ENCODE assay signal across 25 cellular contexts in genomic region chr19:11710313-11710712, GRCh38.
"Had no signal": no experiment of that assay in that cellular context is flagged by ENCODE, and none has a peak within 500 bp of the region (broad histone marks: within the 10 kb centered on the region; RNA-seq: fewer than 3 reads in every experiment).

No MANE protein-coding gene starts in this region.

- ATAC-seq: foreskin keratinocyte; gastroesophageal sphincter; heart left ventricle; left cardiac atrium; left lung; mucosa of descending colon; right cardiac atrium; stimulated activated memory B cell treated with anti-CD40 and anti-IgM and Interleukin-4, amounts not matched to agents 10 μg/mL and 1 μg/mL and 100 μg/mL, for 72 hours; stimulated activated naive CD8-positive, alpha-beta T cell treated with anti-CD3 and anti-CD28 coated beads, Interleukin-15, Interleukin-2, amounts not matched to agents 100 U/mL and 50 U/mL, for 24 hours had no signal

- FAIRE-seq: endothelial cell of umbilical vein had no signal

- H2AFZ ChIP-seq: hepatocyte, neural progenitor cell had no signal

- DNase-seq: dermis blood vessel endothelial cell; effector memory CD4-positive, alpha-beta T cell; foreskin keratinocyte; heart left ventricle; left cardiac atrium; left lung; mesenchymal stem cell; mucosa of descending colon; naive B cell; right cardiac atrium; spleen; stimulated activated CD4-positive, alpha-beta T cell treated with anti-CD3 and anti-CD28 coated beads, Interleukin-4, amount 100 ng/mL, for 4 hours; stimulated activated naive CD8-positive, alpha-beta T cell treated with anti-CD3 and anti-CD28 coated beads, Interleukin-15, Interleukin-2, amounts not matched to agents 100 U/mL and 50 U/mL, for 24 hours; testis; tibial artery had no signal

- H3K4me3 ChIP-seq: coronary artery, esophagus muscularis mucosa, gastroesophageal sphincter, heart left ventricle, hepatocyte, left lung, mucosa of descending colon, neural progenitor cell, prostate gland, skin epidermis, spleen, testis, tibial artery, vagina had no signal

- H3K27ac ChIP-seq: coronary artery, esophagus muscularis mucosa, foreskin keratinocyte, gastroesophageal sphincter, heart left ventricle, hepatocyte, left lung, neural progenitor cell, prostate gland, skin epidermis, spleen, testis, tibial artery, vagina had no signal

- H3K9ac ChIP-seq: neural progenitor cell had no signal

- H3K4me2 ChIP-seq: hepatocyte, neural progenitor cell had no signal

- H3K27me3 ChIP-seq: esophagus muscularis mucosa, foreskin keratinocyte, gastroesophageal sphincter, heart left ventricle, hepatocyte, left lung, neural progenitor cell, spleen, testis, tibial artery, vagina had no signal

- H3K36me3 ChIP-seq: esophagus muscularis mucosa, gastroesophageal sphincter, heart left ventricle, left lung, neural progenitor cell, prostate gland, spleen, tibial artery, vagina had no signal

- H3K4me1 ChIP-seq: esophagus muscularis mucosa, foreskin keratinocyte, gastroesophageal sphincter, heart left ventricle, left lung, neural progenitor cell, prostate gland, spleen, testis, tibial artery, vagina had no signal

- H3K79me2 ChIP-seq: hepatocyte had no signal

- H3K9me3 ChIP-seq: esophagus muscularis mucosa, gastroesophageal sphincter, heart left ventricle, left lung, mucosa of descending colon, prostate gland, spleen, testis, tibial artery, vagina had no signal
